In the genomic region with DNA sequence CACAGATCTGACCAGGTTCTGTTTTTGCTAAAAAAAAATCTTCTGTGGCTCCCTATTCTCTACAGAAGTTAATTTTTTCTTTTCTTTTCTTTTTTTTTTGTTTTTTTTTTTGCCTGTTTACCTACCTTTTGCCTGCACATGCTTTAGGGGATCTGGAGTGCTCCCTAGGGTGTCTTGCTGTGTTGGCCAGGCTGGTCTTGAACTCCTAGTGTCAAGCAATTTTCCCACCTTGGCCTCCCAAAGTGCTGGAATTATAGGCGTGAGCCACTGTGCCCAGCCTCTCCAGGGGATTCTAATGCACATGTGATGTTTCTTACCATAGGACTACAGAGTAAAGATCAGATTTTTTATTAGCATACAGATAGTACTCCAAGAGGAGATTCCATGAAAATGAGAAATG, we compare ENCODE assay signal across 18 cellular contexts. TPM values are rescaled to one million over a fixed set of nuclear protein-coding genes. Genes with fewer than 3 reads are reported as not detected.
DNase-seq lines count a peak whose midpoint lies in the region; ATAC-seq, FAIRE-seq and TF ChIP-seq lines count a peak whose summit lies in the region.
"Had no signal": no experiment of that assay in that cellular context is flagged by ENCODE, and none has a peak within 500 bp of the region (broad histone marks: within the 10 kb centered on the region; RNA-seq: fewer than 3 reads in every experiment).

No MANE protein-coding gene starts in this region.

- no peak overlapping the region for H3K27ac ChIP-seq in HepG2 (ENCODE audit: extremely low read length, insufficient read depth, low read length)
- H3K27ac ChIP-seq in right lobe of liver = no peak overlapping the region
- no peak overlapping the region for H3K27ac ChIP-seq in K562 (ENCODE audit: extremely low read depth, low read depth, low read length)
- H3K27ac ChIP-seq: BLaER1, GM23248, HL-60 had no signal

- H3K4me2 ChIP-seq in HepG2 (ENCODE audit: low read depth, low read length) = no peak overlapping the region
- H3K4me2 ChIP-seq in K562 (ENCODE audit: insufficient read depth, low read length) = no peak overlapping the region
- H3K4me2 ChIP-seq: BLaER1 had no signal

- intact Hi-C loops in activated CD8-positive, alpha-beta T cell treated with anti-CD3 and anti-CD28 coated beads for 36 hours (cut with micrococcal nuclease) = no loop called here
- intact Hi-C loops in HepG2 (cut with micrococcal nuclease; ENCODE audit: unreplicated experiment) (no loop called here), right lobe of liver (cut with DNase I) (no loop called here), K562 (cut with micrococcal nuclease) (no loop called here)

- peaks cover 17% of the 10 kb centered on the region for H3K36me3 Mint-ChIP-seq in activated CD8-positive, alpha-beta T cell treated with anti-CD3 and anti-CD28 coated beads, Interleukin-2, amount 10 ng/mL, durations not matched to agents 7 days and 5 days (ENCODE audit: low read depth)
- H3K36me3 Mint-ChIP-seq in activated CD8-positive, alpha-beta T cell treated with anti-CD3 and anti-CD28 coated beads for 36 hours (ENCODE audit: low read depth) = peaks cover 13% of the 10 kb centered on the region

- H3K36me3 ChIP-seq in HepG2 (replicated peaks in 1 of 2; ENCODE audit: control insufficient read depth in 1 of 2, insufficient read depth in 2 of 2, low read length in 2 of 2) = no peaks in the 10 kb centered on the region; a peak in 1 of 5 replicates
- H3K36me3 ChIP-seq in right lobe of liver = no peaks in the 10 kb centered on the region
- H3K36me3 ChIP-seq in K562 (ENCODE audit: control insufficient read depth, insufficient read depth, low read length) = no peaks in the 10 kb centered on the region
- H3K36me3 ChIP-seq: HAP-1 had no signal

- H3K9me3 ChIP-seq in HepG2 (ENCODE audit: low read length) (no peaks in the 10 kb centered on the region), right lobe of liver (no peaks in the 10 kb centered on the region), K562 (replicated peaks; ENCODE audit: control insufficient read depth, insufficient read depth, low read depth, low read length) (no peaks in the 10 kb centered on the region)
- H3K9me3 ChIP-seq: BLaER1, HAP-1 had no signal

- no peaks in the 10 kb centered on the region for H3K27me3 Mint-ChIP-seq in activated CD8-positive, alpha-beta T cell treated with anti-CD3 and anti-CD28 coated beads, Interleukin-2, amount 10 ng/mL, durations not matched to agents 7 days and 5 days (ENCODE audit: low read depth)
- no peaks in the 10 kb centered on the region for H3K27me3 Mint-ChIP-seq in activated CD8-positive, alpha-beta T cell treated with anti-CD3 and anti-CD28 coated beads for 36 hours
- H3K27me3 Mint-ChIP-seq: CD4-positive, alpha-beta memory T cell; IgD-negative memory B cell had no signal

- TF ChIP-seq RAD21 in HepG2 (CRISPR knock-in tag; IDR thresholded peaks at IDR 0.05) (no peak), K562 (CRISPR knock-in tag; conservative IDR thresholded peaks at IDR 0.05 in 1 of 2, IDR thresholded peaks at IDR 0.05 in 1 of 2) (no peak)

- H3K9me1 ChIP-seq in K562 (ENCODE audit: control insufficient read depth, insufficient read depth, low read length) = no peaks in the 10 kb centered on the region

- peaks cover 45% of the 10 kb centered on the region for H3K79me2 ChIP-seq in HepG2 (ENCODE audit: insufficient read depth, low read length)
- H3K79me2 ChIP-seq in K562 (ENCODE audit: control insufficient read depth, insufficient read depth, low read length) = peaks cover 7% of the 10 kb centered on the region; the same call in 1 of the 3 replicates

- H3K9ac ChIP-seq in HepG2 (ENCODE audit: insufficient read depth, low read depth, low read length) = no peak overlapping the region
- H3K9ac ChIP-seq in K562 (ENCODE audit: insufficient read depth in 1 of 2, low read depth in 2 of 2, low read length in 2 of 2) = no peak overlapping the region
- H3K9ac ChIP-seq: BLaER1, GM23248 had no signal

- no peak overlapping the region for H3K4me3 Mint-ChIP-seq in activated CD8-positive, alpha-beta T cell treated with anti-CD3 and anti-CD28 coated beads, Interleukin-2, amount 10 ng/mL, durations not matched to agents 7 days and 5 days
- H3K4me3 Mint-ChIP-seq in activated CD8-positive, alpha-beta T cell treated with anti-CD3 and anti-CD28 coated beads for 36 hours = no peak overlapping the region
- H3K4me3 Mint-ChIP-seq: CD14-positive monocyte, IgD-negative memory B cell had no signal

- in situ Hi-C loops in HepG2 (cut with HindIII; ENCODE audit: extremely low pct_ligation_motif_present, low pct_unique_long_range_greater_than_20kb) = no loop called here
- in situ Hi-C loops in K562 (cut with MboI) = no loop called here

- 95% methylated on average over 1 of the region's 1 CpG for WGBS in HepG2 (ENCODE audit: low lambda C conversion rate)
- WGBS in right lobe of liver (ENCODE audit: insufficient coverage, low coverage, low lambda C conversion rate, missing lambda C conversion rate) = 100% methylated on average over 1 of the region's 1 CpG
- WGBS in K562 (ENCODE audit: insufficient coverage, low coverage, missing lambda C conversion rate) = 40% methylated on average over 1 of the region's 1 CpG

- H4K20me1 ChIP-seq in HepG2 (ENCODE audit: insufficient read depth, low read length) = peaks cover 10% of the 10 kb centered on the region
- H4K20me1 ChIP-seq in K562 (replicated peaks; ENCODE audit: control insufficient read depth, insufficient read depth, low read length) = peaks cover 2% of the 10 kb centered on the region; the same call in 1 of the 2 replicates

- DNase-seq in activated CD8-positive, alpha-beta T cell treated with anti-CD3 and anti-CD28 coated beads, Interleukin-2, amount 10 ng/mL, durations not matched to agents 7 days and 5 days = no peak
- DNase-seq in activated CD8-positive, alpha-beta T cell treated with anti-CD3 and anti-CD28 coated beads for 36 hours = no peak
- DNase-seq in HepG2 (ENCODE audit: low spot score) = no peak
- no peak for DNase-seq in right lobe of liver
- no peak for DNase-seq in K562 (ENCODE audit: extremely low read depth in 1 of 4, low spot score in 3 of 4)
- no peak for DNase-seq in activated naive CD4-positive, alpha-beta T cell treated with Interleukin-2 at 50 U/mL for 16 hours
- DNase-seq in NOMO-1 (lab: John Stamatoyannopoulos, UW; ENCODE audit: unreplicated experiment in 2 of 2) = no peak
- DNase-seq: 8988T; Calu3; CD4-positive, alpha-beta memory T cell; GM23248 had no signal

- H3K27me3 ChIP-seq in HepG2 (ENCODE audit: control insufficient read depth in 1 of 2, insufficient read depth in 2 of 2, low read length in 2 of 2) (no peaks in the 10 kb centered on the region), right lobe of liver (no peaks in the 10 kb centered on the region), K562 (ENCODE audit: control insufficient read depth in 2 of 2, insufficient read depth in 2 of 2, low read length in 2 of 2) (no peaks in the 10 kb centered on the region)
- H3K27me3 ChIP-seq: BLaER1 had no signal

- H2AFZ ChIP-seq in HepG2 (ENCODE audit: low read length) (no peak overlapping the region), K562 (ENCODE audit: low read depth, low read length) (no peak overlapping the region)
- H2AFZ ChIP-seq: GM23248 had no signal

- peaks cover 59% of the 10 kb centered on the region for H3K4me1 Mint-ChIP-seq in activated CD8-positive, alpha-beta T cell treated with anti-CD3 and anti-CD28 coated beads, Interleukin-2, amount 10 ng/mL, durations not matched to agents 7 days and 5 days (ENCODE audit: low read depth)
- H3K4me1 Mint-ChIP-seq in activated CD8-positive, alpha-beta T cell treated with anti-CD3 and anti-CD28 coated beads for 36 hours (ENCODE audit: low read depth) = peaks cover 47% of the 10 kb centered on the region

- POLR2A ChIA-PET in activated CD8-positive, alpha-beta T cell treated with anti-CD3 and anti-CD28 coated beads, Interleukin-2, amount 10 ng/mL, durations not matched to agents 7 days and 5 days (lab: Charles Lee) = interaction anchor here (0.9 kb wide), 1 partner anchor 11 kb away, joined by 3 read pairs; no protein-coding TSS in a partner anchor
- POLR2A ChIA-PET in activated CD8-positive, alpha-beta T cell treated with anti-CD3 and anti-CD28 coated beads for 36 hours (lab: Charles Lee) = no interaction called here
- POLR2A ChIA-PET in HepG2 (lab: Yijun Ruan, JAX) = no interaction called here
- POLR2A ChIA-PET in K562 (lab: Yijun Ruan, JAX) = interaction anchor here (1.2 kb wide), 1 partner anchor 45 kb away, joined by 3 read pairs; no protein-coding TSS in a partner anchor

- BruUV-seq in HepG2 (replicated peaks; lab: Mats Ljungman, UMichigan) (no TSS peak), K562 (replicated peaks; lab: Mats Ljungman, UMichigan) (no TSS peak)

- peak overlapping the region; percentile 30 for H3K27ac Mint-ChIP-seq in activated CD8-positive, alpha-beta T cell treated with anti-CD3 and anti-CD28 coated beads, Interleukin-2, amount 10 ng/mL, durations not matched to agents 7 days and 5 days
- no peak overlapping the region for H3K27ac Mint-ChIP-seq in activated CD8-positive, alpha-beta T cell treated with anti-CD3 and anti-CD28 coated beads for 36 hours
- H3K27ac Mint-ChIP-seq: IgD-negative memory B cell had no signal

- CTCF ChIA-PET in activated CD8-positive, alpha-beta T cell treated with anti-CD3 and anti-CD28 coated beads, Interleukin-2, amount 10 ng/mL, durations not matched to agents 7 days and 5 days (lab: Charles Lee) = interaction anchor here (1.1 kb wide), 1 partner anchor 198 kb away, joined by 3 read pairs; no protein-coding TSS in a partner anchor
- CTCF ChIA-PET in activated CD8-positive, alpha-beta T cell treated with anti-CD3 and anti-CD28 coated beads for 36 hours (lab: Charles Lee) = interaction anchor here (2.5 to 6.8 kb wide), 2 partner anchors 13 to 198 kb away, joined by 9 to 63 read pairs; no protein-coding TSS in a partner anchor
- CTCF ChIA-PET in HepG2 (lab: Yijun Ruan, JAX; ENCODE audit: low intra/inter-chr PET ratio, low total read pairs) (no interaction called here), K562 (lab: Yijun Ruan, JAX; ENCODE audit: low intra/inter-chr PET ratio) (no interaction called here)

- no peak for TF ChIP-seq EP300 in HepG2 (IDR thresholded peaks at IDR 0.05; ENCODE audit: low read depth in 2 of 2, low read length in 2 of 2)
- no peak for TF ChIP-seq EP300 in HepG2 (CRISPR knock-in tag; IDR thresholded peaks at IDR 0.05; ENCODE audit: borderline replicate concordance)
- TF ChIP-seq EP300 in K562 (IDR thresholded peaks at IDR 0.05; ENCODE audit: low read length) = no peak

- no peak for ATAC-seq in activated CD8-positive, alpha-beta T cell treated with anti-CD3 and anti-CD28 coated beads, Interleukin-2, amount 10 ng/mL, durations not matched to agents 7 days and 5 days
- no peak for ATAC-seq in activated CD8-positive, alpha-beta T cell treated with anti-CD3 and anti-CD28 coated beads for 36 hours
- ATAC-seq in HepG2 (no peak), right lobe of liver (no peak), K562 (no peak)

- no peak for FAIRE-seq in HepG2 (lab: Jason Lieb, UNC)
- no peak for FAIRE-seq in K562 (lab: Jason Lieb, UNC)
- FAIRE-seq: G401.6, GM12891 had no signal

- no peak overlapping the region for H3K4me3 ChIP-seq in HepG2 (replicated peaks in 1 of 3; ENCODE audit: insufficient read depth in 1 of 3, low read depth in 2 of 3, low read length in 3 of 3)
- H3K4me3 ChIP-seq in right lobe of liver = no peak overlapping the region
- H3K4me3 ChIP-seq in K562 = no peak overlapping the region
- H3K4me3 ChIP-seq: BLaER1, GM23248, HAP-1 had no signal

- H3K9me3 Mint-ChIP-seq in activated CD8-positive, alpha-beta T cell treated with anti-CD3 and anti-CD28 coated beads, Interleukin-2, amount 10 ng/mL, durations not matched to agents 7 days and 5 days (ENCODE audit: insufficient read depth) = no peaks in the 10 kb centered on the region
- H3K9me3 Mint-ChIP-seq in activated CD8-positive, alpha-beta T cell treated with anti-CD3 and anti-CD28 coated beads for 36 hours = no peaks in the 10 kb centered on the region
- H3K9me3 Mint-ChIP-seq: CD4-positive, alpha-beta memory T cell; IgD-negative memory B cell had no signal

- TF ChIP-seq CTCF in activated CD8-positive, alpha-beta T cell treated with anti-CD3 and anti-CD28 coated beads for 36 hours (IDR thresholded peaks at IDR 0.05) = no peak
- TF ChIP-seq CTCF in HepG2 (CRISPR knock-in tag; IDR thresholded peaks at IDR 0.05) (no peak), right lobe of liver (IDR thresholded peaks at IDR 0.05) (no peak), K562 (IDR thresholded peaks at IDR 0.05 in 2 of 3, conservative IDR thresholded peaks at IDR 0.05 in 1 of 3; ENCODE audit: insufficient read depth in 2 of 3, low read depth in 1 of 3, low read length in 3 of 3) (no peak)

- TF ChIP-seq POLR2A in HepG2 (IDR thresholded peaks at IDR 0.05; ENCODE audit: insufficient read depth in 1 of 2, low read depth in 2 of 2, low read length in 2 of 2) = no peak
- no peak for TF ChIP-seq POLR2A in right lobe of liver (IDR thresholded peaks at IDR 0.05)
- no peak for TF ChIP-seq POLR2A in K562 (conservative IDR thresholded peaks at IDR 0.05)

- peaks cover 18% of the 10 kb centered on the region for H3K4me1 ChIP-seq in HepG2 (ENCODE audit: insufficient read depth, low read length)
- no peaks in the 10 kb centered on the region for H3K4me1 ChIP-seq in right lobe of liver
- H3K4me1 ChIP-seq in K562 (replicated peaks in 1 of 2; ENCODE audit: control insufficient read depth in 2 of 2, insufficient read depth in 2 of 2, low read length in 2 of 2) = peaks cover 0 to 12% of the 10 kb centered on the region in 2 experiments; a peak in 3 of 5 replicates
- H3K4me1 ChIP-seq: HAP-1 had no signal

RNA-seq across cellular contexts. Expression of a gene that starts 10.6 kb away (rescaled TPM):
- total RNA-seq in activated CD8-positive, alpha-beta T cell treated with anti-CD3 and anti-CD28 coated beads, Interleukin-2, amount 10 ng/mL, durations not matched to agents 7 days and 5 days = 10 to 100 TPM; 77.8 to 78.8 TPM
- 10 to 100 TPM; 56.9 to 57.5 TPM for total RNA-seq in activated CD8-positive, alpha-beta T cell treated with anti-CD3 and anti-CD28 coated beads for 36 hours
- 17.2 and 17.4 TPM in 2 replicates for total RNA-seq in HepG2 (2016; rRNA removed; fragmentation: Illumina TruSeq; extraction: Trizol)
- 69.9 and 70.2 TPM in 2 replicates for total RNA-seq in HepG2 (2016; cell fraction: cytosol; rRNA removed; fragmentation: Illumina TruSeq; extraction: Trizol; ENCODE audit: low read depth)
- 16.5 and 16.8 TPM in 2 replicates for total RNA-seq in HepG2 (2016; cell fraction: insoluble cytoplasmic fraction; rRNA removed; fragmentation: Illumina TruSeq; extraction: Trizol)
- 51.3 and 63.0 TPM in 2 replicates for total RNA-seq in HepG2 (2016; cell fraction: membrane; rRNA removed; fragmentation: Illumina TruSeq; extraction: Trizol)
- total RNA-seq in HepG2 (2016; cell fraction: nucleus; rRNA removed; fragmentation: Illumina TruSeq; extraction: Trizol) = 32.8 and 34.4 TPM in 2 replicates
- polyA plus RNA-seq in HepG2 (2011; rRNA removed) = 10.3 and 13.3 TPM in 2 replicates
- 5.2 and 10.1 TPM in 2 replicates for polyA plus RNA-seq in HepG2 (2011; cell fraction: cytosol; rRNA removed)
- polyA plus RNA-seq in HepG2 (2011; cell fraction: nucleus; rRNA removed) = 3.7 and 4.9 TPM in 2 replicates
- polyA plus RNA-seq in HepG2 (2012) = 8.4 and 10.2 TPM in 2 replicates
- polyA plus RNA-seq in HepG2 (2016; cell fraction: cytosol; fragmentation: Illumina TruSeq; extraction: Trizol; ENCODE audit: low read depth) = 2.9 and 3.1 TPM in 2 replicates
- polyA plus RNA-seq in HepG2 (2016; cell fraction: insoluble cytoplasmic fraction; fragmentation: Illumina TruSeq; extraction: Trizol; ENCODE audit: low read depth) = 16.8 and 17.9 TPM in 2 replicates
- polyA plus RNA-seq in HepG2 (2016; cell fraction: membrane; fragmentation: Illumina TruSeq; extraction: Trizol; ENCODE audit: low read depth) = 8.0 and 10.5 TPM in 2 replicates
- 12.8 and 13.0 TPM in 2 replicates for polyA plus RNA-seq in HepG2 (2016; cell fraction: nucleus; fragmentation: Illumina TruSeq; extraction: Trizol; ENCODE audit: insufficient read depth, low read depth)
- 6.3 and 10.3 TPM in 2 replicates for polyA minus RNA-seq in HepG2 (2011; rRNA and poly(A)+ RNA removed; ENCODE audit: low replicate concordance)
- 17.7 and 24.0 TPM in 2 replicates for polyA minus RNA-seq in HepG2 (2011; cell fraction: cytosol; rRNA and poly(A)+ RNA removed)
- 59.5 and 72.5 TPM in 2 replicates for polyA minus RNA-seq in HepG2 (2011; cell fraction: nucleus; rRNA and poly(A)+ RNA removed)
- total RNA-seq in right lobe of liver = 10 to 100 TPM; 18.2 to 28.8 (median 25.9) TPM
- 14.7 and 55.1 TPM in 2 replicates for total RNA-seq in K562 (2011; cell fraction: chromatin; rRNA removed; ENCODE audit: low replicate concordance)
- total RNA-seq in K562 (2011; cell fraction: nucleolus; rRNA removed) = 6.0 and 8.9 TPM in 2 replicates
- 11.3 and 12.2 TPM in 2 replicates for total RNA-seq in K562 (2011; cell fraction: nucleoplasm; rRNA removed)
- total RNA-seq in K562 (2014; rRNA removed) = 5.6 and 6.7 TPM in 2 replicates
- total RNA-seq in K562 (2014; rRNA removed; fragmentation: Illumina TruSeq; extraction: Trizol) = 12.0 and 13.9 TPM in 2 replicates
- total RNA-seq in K562 (2015; rRNA removed; fragmentation: Illumina TruSeq; extraction: Trizol) = 11.6 and 13.1 TPM in 2 replicates
- 14.1 and 15.1 TPM in 2 replicates for total RNA-seq in K562 (2021)
- 14.8 and 16.7 TPM in 2 replicates for polyA plus RNA-seq in K562 (2011; rRNA removed)
- polyA plus RNA-seq in K562 (2011; cell fraction: cytosol; rRNA removed) = 3.2 and 6.6 TPM in 2 replicates
- 4.8 and 9.8 TPM in 2 replicates for polyA plus RNA-seq in K562 (2011; cell fraction: nucleus; rRNA removed)
- 5.9 and 7.7 TPM in 2 replicates for polyA plus RNA-seq in K562 (2012)
- 7.0 and 9.7 TPM in 2 replicates for polyA plus RNA-seq in K562 (2014; fragmentation: Illumina TruSeq; extraction: Trizol)
- polyA plus RNA-seq in K562 (2014; fragmentation: Nextera tagmentation; extraction: Ambion mirVana) = 1 to 10 TPM; 2.7 to 2.9 TPM
- polyA plus RNA-seq in K562 (2014; rRNA removed) = 3.1 and 4.0 TPM in 2 replicates
- 31.4 and 46.2 TPM in 2 replicates for polyA minus RNA-seq in K562 (2011; rRNA and poly(A)+ RNA removed)
- polyA minus RNA-seq in K562 (2011; cell fraction: cytosol; rRNA and poly(A)+ RNA removed) = 10.7 and 26.6 TPM in 2 replicates
- 18.3 and 50.9 TPM in 2 replicates for polyA minus RNA-seq in K562 (2011; cell fraction: nucleus; rRNA and poly(A)+ RNA removed)

Comparison
In these comparisons a context has a peak if more than half of its experiments do, and no peak if none do; other contexts are left out.
1. POLR2A ChIA-PET loops: an anchor here in activated CD8-positive, alpha-beta T cell treated with anti-CD3 and anti-CD28 coated beads, Interleukin-2, amount 10 ng/mL, durations not matched to agents 7 days and 5 days (0.9 kb wide) and K562 (1.2 kb wide); none called in activated CD8-positive, alpha-beta T cell treated with anti-CD3 and anti-CD28 coated beads for 36 hours and HepG2.
2. CTCF ChIA-PET loops: an anchor here in activated CD8-positive, alpha-beta T cell treated with anti-CD3 and anti-CD28 coated beads, Interleukin-2, amount 10 ng/mL, durations not matched to agents 7 days and 5 days (1.1 kb wide) and activated CD8-positive, alpha-beta T cell treated with anti-CD3 and anti-CD28 coated beads for 36 hours (2.5 to 6.8 kb wide); none called in HepG2 and K562.